Comparison of ENCODE assay signal across 3 cellular contexts in genomic region chr12:121647-122046, GRCh38.
TF ChIP-seq lines count a peak whose summit lies in the region.

No MANE protein-coding gene starts in this region.

TF ChIP-seq in SK-N-SH, 30 proteins besides CTCF, POLR2A, EP300 and RAD21 (continued from another document):
- TF ChIP-seq REST (IDR thresholded peaks at IDR 0.05; ENCODE audit: low read depth, low read length) (peak; percentile 76), NFIC (IDR thresholded peaks at IDR 0.05; ENCODE audit: borderline replicate concordance) (no peak)

TF ChIP-seq in HEK293, 187 proteins besides CTCF, POLR2A, EP300 and RAD21 (continued from another document):
- peak; percentile 88 for TF ChIP-seq REST (tag by site-specific recombination; IDR thresholded peaks at IDR 0.05)

TF ChIP-seq in PFSK-1, 5 proteins besides CTCF, POLR2A, EP300 and RAD21:
- TF ChIP-seq REST (IDR thresholded peaks at IDR 0.05; ENCODE audit: insufficient read depth in 1 of 2, low read depth in 2 of 2, low read length in 2 of 2) (peak; percentile 25 to 86; a peak in 2 of 4 replicates), SIN3A (IDR thresholded peaks at IDR 0.05; ENCODE audit: borderline replicate concordance, insufficient read depth, low read length) (no peak)
